ENCODE assay signal across 8 cellular contexts in genomic region chr6:97437087-97437486, GRCh38.
DNase-seq lines count a peak whose midpoint lies in the region; ATAC-seq and TF ChIP-seq lines count a peak whose summit lies in the region.

No MANE protein-coding gene starts in this region.

- no peaks in the 10 kb centered on the region for H3K36me3 Mint-ChIP-seq in brain
- no peaks in the 10 kb centered on the region for H3K36me3 Mint-ChIP-seq in activated naive CD8-positive, alpha-beta T cell treated with anti-CD3 and anti-CD28 coated beads, Interleukin-2, amount 50 U/mL, for 24 hours (ENCODE audit: low read depth)
- no peaks in the 10 kb centered on the region for H3K36me3 Mint-ChIP-seq in activated naive CD4-positive, alpha-beta T cell treated with anti-CD3 and anti-CD28 coated beads, Interleukin-2, amount 50 U/mL, for 72 hours

- no peak overlapping the region for H2BK120ac ChIP-seq in mesenchymal stem cell (ENCODE audit: low read depth, low read length)

- H3K79me1 ChIP-seq in mesenchymal stem cell (replicated peaks; ENCODE audit: low read length, poor library complexity, severe bottlenecking), result no peaks in the 10 kb centered on the region

- H3K4me3 ChIP-seq in mesenchymal stem cell (ENCODE audit: insufficient read depth in 1 of 2, low read depth in 1 of 2, low read length in 2 of 2) (no peak overlapping the region), gastroesophageal sphincter (no peak overlapping the region)

- no peak overlapping the region for H3K23ac ChIP-seq in mesenchymal stem cell (ENCODE audit: low read length in 2 of 2)

- H3K27me3 Mint-ChIP-seq in brain, result no peaks in the 10 kb centered on the region
- H3K27me3 Mint-ChIP-seq in activated naive CD8-positive, alpha-beta T cell treated with anti-CD3 and anti-CD28 coated beads, Interleukin-2, amount 50 U/mL, for 24 hours, result peaks cover 4% of the 10 kb centered on the region

- no peak overlapping the region for H4K8ac ChIP-seq in mesenchymal stem cell (ENCODE audit: low read length)

- ATAC-seq in GM18867 (IDR thresholded peaks at IDR 0.05; ENCODE audit: unreplicated experiment), result peak; percentile 45
- ATAC-seq in activated naive CD8-positive, alpha-beta T cell treated with anti-CD3 and anti-CD28 coated beads, Interleukin-2, amount 50 U/mL, for 24 hours, result no peak
- no peak for ATAC-seq in gastroesophageal sphincter
- ATAC-seq in activated naive CD4-positive, alpha-beta T cell treated with anti-CD3 and anti-CD28 coated beads, Interleukin-2, amount 50 U/mL, for 72 hours, result no peak

- no peak overlapping the region for H3K14ac ChIP-seq in mesenchymal stem cell (ENCODE audit: low read length in 2 of 2)

- no peak for TF ChIP-seq EP300 in gastroesophageal sphincter (IDR thresholded peaks at IDR 0.05)

- H3K36me3 ChIP-seq in mesenchymal stem cell (ENCODE audit: control insufficient read depth in 1 of 2, insufficient read depth in 2 of 2, low read depth in 1 of 2, low read length in 2 of 2) (no peaks in the 10 kb centered on the region), gastroesophageal sphincter (no peaks in the 10 kb centered on the region)

- no peak overlapping the region for H3K4me2 ChIP-seq in mesenchymal stem cell (ENCODE audit: low read length, poor library complexity, severe bottlenecking)

- no peak overlapping the region for H2BK15ac ChIP-seq in mesenchymal stem cell (ENCODE audit: low read depth, poor library complexity, severe bottlenecking)

- no peak overlapping the region for H3K18ac ChIP-seq in mesenchymal stem cell (ENCODE audit: low read depth in 1 of 2, low read length in 2 of 2)

- TF ChIP-seq CTCF in brain (conservative IDR thresholded peaks at IDR 0.05) (peak; percentile 38 to 62), gastroesophageal sphincter (IDR thresholded peaks at IDR 0.05) (peak in 2 of 4 experiments; percentile 12 to 30)

- H3K4me1 Mint-ChIP-seq in brain, result peaks cover 30% of the 10 kb centered on the region
- H3K4me1 Mint-ChIP-seq in activated naive CD8-positive, alpha-beta T cell treated with anti-CD3 and anti-CD28 coated beads, Interleukin-2, amount 50 U/mL, for 24 hours, result no peaks in the 10 kb centered on the region

- peaks cover 0 to 10% (median 0%) of the 10 kb centered on the region in 5 experiments for H3K9me3 Mint-ChIP-seq in brain
- no peaks in the 10 kb centered on the region for H3K9me3 Mint-ChIP-seq in activated naive CD8-positive, alpha-beta T cell treated with anti-CD3 and anti-CD28 coated beads, Interleukin-2, amount 50 U/mL, for 24 hours
- no peaks in the 10 kb centered on the region for H3K9me3 Mint-ChIP-seq in activated naive CD4-positive, alpha-beta T cell treated with anti-CD3 and anti-CD28 coated beads, Interleukin-2, amount 50 U/mL, for 72 hours

- WGBS in mesenchymal stem cell, result no CpG with 5 or more reads among the region's 3 CpGs
- 28% methylated on average over 3 of the region's 3 CpGs for WGBS in gastroesophageal sphincter (ENCODE audit: low coverage in 1 of 2), 2 donors

- H2BK12ac ChIP-seq in mesenchymal stem cell (ENCODE audit: low read length in 2 of 2), result no peak overlapping the region

- H3K27ac ChIP-seq in mesenchymal stem cell (ENCODE audit: low read length, poor library complexity, severe bottlenecking), result no peak overlapping the region
- H3K27ac ChIP-seq in gastroesophageal sphincter, result no peak overlapping the region

- H2BK5ac ChIP-seq in mesenchymal stem cell (ENCODE audit: low read depth, low read length, poor library complexity, severe bottlenecking), result no peak overlapping the region

- peaks cover 0 to 12% of the 10 kb centered on the region in 2 experiments for H3K27me3 ChIP-seq in mesenchymal stem cell (ENCODE audit: control insufficient read depth in 1 of 2, insufficient read depth in 1 of 2, low read length in 2 of 2)
- no peaks in the 10 kb centered on the region for H3K27me3 ChIP-seq in gastroesophageal sphincter

- H4K91ac ChIP-seq in mesenchymal stem cell (ENCODE audit: low read length), result no peak overlapping the region

- no peaks in the 10 kb centered on the region for H3K9me3 ChIP-seq in mesenchymal stem cell (ENCODE audit: control insufficient read depth, low read length)
- no peaks in the 10 kb centered on the region for H3K9me3 ChIP-seq in gastroesophageal sphincter

- no peak for TF ChIP-seq POLR2A in gastroesophageal sphincter (IDR thresholded peaks at IDR 0.05)

- H3K27ac Mint-ChIP-seq in brain, result peak overlapping the region in 3 of 5 experiments; percentile 3 to 73 (median 60)
- no peak overlapping the region for H3K27ac Mint-ChIP-seq in activated naive CD8-positive, alpha-beta T cell treated with anti-CD3 and anti-CD28 coated beads, Interleukin-2, amount 50 U/mL, for 24 hours
- no peak overlapping the region for H3K27ac Mint-ChIP-seq in activated naive CD4-positive, alpha-beta T cell treated with anti-CD3 and anti-CD28 coated beads, Interleukin-2, amount 50 U/mL, for 72 hours

- no peak overlapping the region for H3K9ac ChIP-seq in mesenchymal stem cell (ENCODE audit: low read length)

- peak overlapping the region in 1 of 5 experiments; percentile 40 for H3K4me3 Mint-ChIP-seq in brain
- H3K4me3 Mint-ChIP-seq in activated naive CD8-positive, alpha-beta T cell treated with anti-CD3 and anti-CD28 coated beads, Interleukin-2, amount 50 U/mL, for 24 hours, result no peak overlapping the region

- DNase-seq in Ammon's horn (ENCODE audit: low spot score) (peak; percentile 87), Kasumi-1 (lab: John Stamatoyannopoulos, UW) (peak; percentile 41 to 72), mesenchymal stem cell (peak; percentile 33)
- DNase-seq in activated naive CD8-positive, alpha-beta T cell treated with anti-CD3 and anti-CD28 coated beads, Interleukin-2, amount 50 U/mL, for 24 hours, result no peak
- DNase-seq in activated naive CD4-positive, alpha-beta T cell treated with anti-CD3 and anti-CD28 coated beads, Interleukin-2, amount 50 U/mL, for 72 hours (ENCODE audit: low spot score in 2 of 2), result no peak

- no peak overlapping the region for H2AFZ ChIP-seq in mesenchymal stem cell (ENCODE audit: low read depth, low read length)

- no peak overlapping the region for H3K4ac ChIP-seq in mesenchymal stem cell (ENCODE audit: low read depth in 1 of 2, low read length in 2 of 2)

- no peak overlapping the region for H2AK5ac ChIP-seq in mesenchymal stem cell (ENCODE audit: low read length, severe bottlenecking)

- H3K4me1 ChIP-seq in mesenchymal stem cell (ENCODE audit: control insufficient read depth, insufficient read depth, low read depth, low read length) (no peaks in the 10 kb centered on the region), gastroesophageal sphincter (no peaks in the 10 kb centered on the region)

Comparison
In these comparisons a context has a peak if more than half of its experiments do, and no peak if none do; other contexts are left out.
1. DNase-seq: peak in Ammon's horn (single experiment), Kasumi-1 (2 of 2) and mesenchymal stem cell (single experiment); none in activated naive CD8-positive, alpha-beta T cell treated with anti-CD3 and anti-CD28 coated beads, Interleukin-2, amount 50 U/mL, for 24 hours (single experiment) and activated naive CD4-positive, alpha-beta T cell treated with anti-CD3 and anti-CD28 coated beads, Interleukin-2, amount 50 U/mL, for 72 hours (0 of 2).
2. H3K27ac Mint-ChIP-seq: peak in brain (3 of 5); none in activated naive CD8-positive, alpha-beta T cell treated with anti-CD3 and anti-CD28 coated beads, Interleukin-2, amount 50 U/mL, for 24 hours (single experiment) and activated naive CD4-positive, alpha-beta T cell treated with anti-CD3 and anti-CD28 coated beads, Interleukin-2, amount 50 U/mL, for 72 hours (0 of 2).